1 cellular context compared by ENCODE assay signal in the genomic region with DNA sequence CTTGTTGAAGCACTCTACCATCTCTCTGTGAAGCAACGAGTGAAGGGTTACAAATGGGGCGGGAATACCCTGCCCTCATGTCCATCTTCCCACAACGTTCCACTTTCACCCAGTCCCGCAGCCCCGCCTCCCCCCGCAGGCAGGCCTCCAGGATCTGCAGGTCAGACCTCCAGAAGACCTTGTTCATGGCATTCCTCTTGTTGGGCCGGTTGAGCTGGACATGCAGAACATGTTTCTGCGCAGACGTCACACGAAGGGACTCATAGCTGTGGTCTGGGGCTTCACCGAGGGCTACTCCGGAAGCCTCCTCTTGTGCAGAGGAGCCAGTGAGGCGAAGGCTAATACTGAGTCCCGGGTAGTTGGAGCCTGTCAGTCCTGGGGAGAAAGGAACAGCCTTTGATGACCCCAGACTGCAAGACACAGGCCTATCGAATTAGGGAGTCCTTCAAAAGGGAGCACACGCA.
TF ChIP-seq lines count a peak whose summit lies in the region.

No MANE protein-coding gene starts in this region.

TF ChIP-seq in HepG2, 621 proteins besides CTCF, POLR2A, EP300 and RAD21 (continued from another document and continues in another):
- TF ChIP-seq TOPORS (CRISPR knock-in tag; IDR thresholded peaks at IDR 0.05) (0 out of 2 replicates have a peak, but pooled peaks have one; percentile 19), ZNF292 (CRISPR knock-in tag; IDR thresholded peaks at IDR 0.05; ENCODE audit: borderline replicate concordance, low read depth) (no peak), ZNF331 (CRISPR knock-in tag; IDR thresholded peaks at IDR 0.05) (peak; percentile 24; the same call in 1 of the 2 replicates), NR2F2 (IDR thresholded peaks at IDR 0.05; ENCODE audit: borderline replicate concordance, low read depth) (0 out of 2 replicates have a peak, but pooled peaks have one; percentile 11), ELF4 (CRISPR knock-in tag; IDR thresholded peaks at IDR 0.05; ENCODE audit: borderline replicate concordance) (peak; percentile 60; the same call in 1 of the 2 replicates), RARA (CRISPR knock-in tag; IDR thresholded peaks at IDR 0.05) (peak; percentile 47; the same call in 1 of the 2 replicates), SETDB1 (CRISPR knock-in tag; IDR thresholded peaks at IDR 0.05; ENCODE audit: borderline replicate concordance) (no peak), NFE2L2 (IDR thresholded peaks at IDR 0.05; ENCODE audit: low read length) (no peak), ETV6 (CRISPR knock-in tag; conservative IDR thresholded peaks at IDR 0.05) (0 out of 2 replicates have a peak, but pooled peaks have one; percentile 25), ZNF652 (CRISPR knock-in tag; IDR thresholded peaks at IDR 0.05; ENCODE audit: borderline replicate concordance, low read depth) (peak; percentile 86), ZNF678 (CRISPR knock-in tag; IDR thresholded peaks at IDR 0.05) (0 out of 2 replicates have a peak, but pooled peaks have one; percentile 42), ATF7 (IDR thresholded peaks at IDR 0.05) (no peak), ATF7 (CRISPR knock-in tag; IDR thresholded peaks at IDR 0.05) (peak; percentile 48; the same call in 1 of the 2 replicates), PAWR (CRISPR knock-in tag; IDR thresholded peaks at IDR 0.05; ENCODE audit: borderline replicate concordance) (peak; percentile 40; the same call in 1 of the 2 replicates), FOXA3 (CRISPR knock-in tag; IDR thresholded peaks at IDR 0.05) (0 out of 2 replicates have a peak, but pooled peaks have one; percentile 35), SOX13 (IDR thresholded peaks at IDR 0.05) (no peak), SOX13 (CRISPR knock-in tag; conservative IDR thresholded peaks at IDR 0.05 in 1 of 2, IDR thresholded peaks at IDR 0.05 in 1 of 2) (no peak), BRCA1 (CRISPR knock-in tag; IDR thresholded peaks at IDR 0.05) (0 out of 2 replicates have a peak, but pooled peaks have one; percentile 24), ZNF563 (CRISPR knock-in tag; IDR thresholded peaks at IDR 0.05) (peak; percentile 79; the same call in 1 of the 2 replicates), ZNF235 (CRISPR knock-in tag; IDR thresholded peaks at IDR 0.05; ENCODE audit: borderline replicate concordance) (no peak), YEATS2 (CRISPR knock-in tag; IDR thresholded peaks at IDR 0.05; ENCODE audit: borderline replicate concordance) (no peak), ZSCAN9 (CRISPR knock-in tag; IDR thresholded peaks at IDR 0.05; ENCODE audit: borderline replicate concordance) (0 out of 2 replicates have a peak, but pooled peaks have one; percentile 18), ZNF44 (CRISPR knock-in tag; IDR thresholded peaks at IDR 0.05) (peak; percentile 64; the same call in 1 of the 2 replicates), ZNF430 (CRISPR knock-in tag; IDR thresholded peaks at IDR 0.05) (peak; percentile 87; the same call in 1 of the 2 replicates), ZNF382 (CRISPR knock-in tag; IDR thresholded peaks at IDR 0.05; ENCODE audit: borderline replicate concordance) (no peak), NFE2 (CRISPR knock-in tag; IDR thresholded peaks at IDR 0.05) (0 out of 2 replicates have a peak, but pooled peaks have one; percentile 2), SMC3 (IDR thresholded peaks at IDR 0.05; ENCODE audit: low read length) (peak; percentile 12; the same call in 1 of the 2 replicates), ZNF260 (CRISPR knock-in tag; IDR thresholded peaks at IDR 0.05; ENCODE audit: borderline replicate concordance, low read depth) (no peak), NR2F1 (CRISPR knock-in tag; IDR thresholded peaks at IDR 0.05) (no peak), SRF (IDR thresholded peaks at IDR 0.05; ENCODE audit: low read depth, low read length) (no peak), ZNF326 (CRISPR knock-in tag; IDR thresholded peaks at IDR 0.05; ENCODE audit: borderline replicate concordance) (no peak), TBL1XR1 (IDR thresholded peaks at IDR 0.05; ENCODE audit: borderline replicate concordance, low read length, partially characterized antibody) (no peak), GZF1 (CRISPR knock-in tag; IDR thresholded peaks at IDR 0.05) (0 out of 2 replicates have a peak, but pooled peaks have one; percentile 10), ZBTB7A (CRISPR knock-in tag; IDR thresholded peaks at IDR 0.05) (peak; percentile 44; the same call in 1 of the 2 replicates), TEAD3 (CRISPR knock-in tag; optimal IDR thresholded peaks at IDR 0.05; ENCODE audit: borderline replicate concordance) (peak; percentile 63)
- TF ChIP-seq, protein P1, sequence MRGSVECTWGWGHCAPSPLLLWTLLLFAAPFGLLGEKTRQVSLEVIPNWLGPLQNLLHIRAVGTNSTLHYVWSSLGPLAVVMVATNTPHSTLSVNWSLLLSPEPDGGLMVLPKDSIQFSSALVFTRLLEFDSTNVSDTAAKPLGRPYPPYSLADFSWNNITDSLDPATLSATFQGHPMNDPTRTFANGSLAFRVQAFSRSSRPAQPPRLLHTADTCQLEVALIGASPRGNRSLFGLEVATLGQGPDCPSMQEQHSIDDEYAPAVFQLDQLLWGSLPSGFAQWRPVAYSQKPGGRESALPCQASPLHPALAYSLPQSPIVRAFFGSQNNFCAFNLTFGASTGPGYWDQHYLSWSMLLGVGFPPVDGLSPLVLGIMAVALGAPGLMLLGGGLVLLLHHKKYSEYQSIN (CRISPR knock-in tag; IDR thresholded peaks at IDR 0.05; ENCODE audit: borderline replicate concordance), result no peak; the same call in 1 of the 2 replicates
- TF ChIP-seq, protein P2, sequence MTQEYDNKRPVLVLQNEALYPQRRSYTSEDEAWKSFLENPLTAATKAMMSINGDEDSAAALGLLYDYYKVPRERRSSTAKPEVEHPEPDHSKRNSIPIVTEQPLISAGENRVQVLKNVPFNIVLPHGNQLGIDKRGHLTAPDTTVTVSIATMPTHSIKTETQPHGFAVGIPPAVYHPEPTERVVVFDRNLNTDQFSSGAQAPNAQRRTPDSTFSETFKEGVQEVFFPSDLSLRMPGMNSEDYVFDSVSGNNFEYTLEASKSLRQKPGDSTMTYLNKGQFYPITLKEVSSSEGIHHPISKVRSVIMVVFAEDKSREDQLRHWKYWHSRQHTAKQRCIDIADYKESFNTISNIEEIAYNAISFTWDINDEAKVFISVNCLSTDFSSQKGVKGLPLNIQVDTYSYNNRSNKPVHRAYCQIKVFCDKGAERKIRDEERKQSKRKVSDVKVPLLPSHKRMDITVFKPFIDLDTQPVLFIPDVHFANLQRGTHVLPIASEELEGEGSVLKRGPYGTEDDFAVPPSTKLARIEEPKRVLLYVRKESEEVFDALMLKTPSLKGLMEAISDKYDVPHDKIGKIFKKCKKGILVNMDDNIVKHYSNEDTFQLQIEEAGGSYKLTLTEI (CRISPR knock-in tag; conservative IDR thresholded peaks at IDR 0.05), result no peak
- TF ChIP-seq, protein P3, sequence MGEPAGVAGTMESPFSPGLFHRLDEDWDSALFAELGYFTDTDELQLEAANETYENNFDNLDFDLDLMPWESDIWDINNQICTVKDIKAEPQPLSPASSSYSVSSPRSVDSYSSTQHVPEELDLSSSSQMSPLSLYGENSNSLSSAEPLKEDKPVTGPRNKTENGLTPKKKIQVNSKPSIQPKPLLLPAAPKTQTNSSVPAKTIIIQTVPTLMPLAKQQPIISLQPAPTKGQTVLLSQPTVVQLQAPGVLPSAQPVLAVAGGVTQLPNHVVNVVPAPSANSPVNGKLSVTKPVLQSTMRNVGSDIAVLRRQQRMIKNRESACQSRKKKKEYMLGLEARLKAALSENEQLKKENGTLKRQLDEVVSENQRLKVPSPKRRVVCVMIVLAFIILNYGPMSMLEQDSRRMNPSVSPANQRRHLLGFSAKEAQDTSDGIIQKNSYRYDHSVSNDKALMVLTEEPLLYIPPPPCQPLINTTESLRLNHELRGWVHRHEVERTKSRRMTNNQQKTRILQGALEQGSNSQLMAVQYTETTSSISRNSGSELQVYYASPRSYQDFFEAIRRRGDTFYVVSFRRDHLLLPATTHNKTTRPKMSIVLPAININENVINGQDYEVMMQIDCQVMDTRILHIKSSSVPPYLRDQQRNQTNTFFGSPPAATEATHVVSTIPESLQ (CRISPR knock-in tag; conservative IDR thresholded peaks at IDR 0.05), result no peak
- TF ChIP-seq, protein P4, sequence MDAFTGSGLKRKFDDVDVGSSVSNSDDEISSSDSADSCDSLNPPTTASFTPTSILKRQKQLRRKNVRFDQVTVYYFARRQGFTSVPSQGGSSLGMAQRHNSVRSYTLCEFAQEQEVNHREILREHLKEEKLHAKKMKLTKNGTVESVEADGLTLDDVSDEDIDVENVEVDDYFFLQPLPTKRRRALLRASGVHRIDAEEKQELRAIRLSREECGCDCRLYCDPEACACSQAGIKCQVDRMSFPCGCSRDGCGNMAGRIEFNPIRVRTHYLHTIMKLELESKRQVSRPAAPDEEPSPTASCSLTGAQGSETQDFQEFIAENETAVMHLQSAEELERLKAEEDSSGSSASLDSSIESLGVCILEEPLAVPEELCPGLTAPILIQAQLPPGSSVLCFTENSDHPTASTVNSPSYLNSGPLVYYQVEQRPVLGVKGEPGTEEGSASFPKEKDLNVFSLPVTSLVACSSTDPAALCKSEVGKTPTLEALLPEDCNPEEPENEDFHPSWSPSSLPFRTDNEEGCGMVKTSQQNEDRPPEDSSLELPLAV (CRISPR knock-in tag; conservative IDR thresholded peaks at IDR 0.05; ENCODE audit: low read depth), result no peak
- TF ChIP-seq, protein P5, sequence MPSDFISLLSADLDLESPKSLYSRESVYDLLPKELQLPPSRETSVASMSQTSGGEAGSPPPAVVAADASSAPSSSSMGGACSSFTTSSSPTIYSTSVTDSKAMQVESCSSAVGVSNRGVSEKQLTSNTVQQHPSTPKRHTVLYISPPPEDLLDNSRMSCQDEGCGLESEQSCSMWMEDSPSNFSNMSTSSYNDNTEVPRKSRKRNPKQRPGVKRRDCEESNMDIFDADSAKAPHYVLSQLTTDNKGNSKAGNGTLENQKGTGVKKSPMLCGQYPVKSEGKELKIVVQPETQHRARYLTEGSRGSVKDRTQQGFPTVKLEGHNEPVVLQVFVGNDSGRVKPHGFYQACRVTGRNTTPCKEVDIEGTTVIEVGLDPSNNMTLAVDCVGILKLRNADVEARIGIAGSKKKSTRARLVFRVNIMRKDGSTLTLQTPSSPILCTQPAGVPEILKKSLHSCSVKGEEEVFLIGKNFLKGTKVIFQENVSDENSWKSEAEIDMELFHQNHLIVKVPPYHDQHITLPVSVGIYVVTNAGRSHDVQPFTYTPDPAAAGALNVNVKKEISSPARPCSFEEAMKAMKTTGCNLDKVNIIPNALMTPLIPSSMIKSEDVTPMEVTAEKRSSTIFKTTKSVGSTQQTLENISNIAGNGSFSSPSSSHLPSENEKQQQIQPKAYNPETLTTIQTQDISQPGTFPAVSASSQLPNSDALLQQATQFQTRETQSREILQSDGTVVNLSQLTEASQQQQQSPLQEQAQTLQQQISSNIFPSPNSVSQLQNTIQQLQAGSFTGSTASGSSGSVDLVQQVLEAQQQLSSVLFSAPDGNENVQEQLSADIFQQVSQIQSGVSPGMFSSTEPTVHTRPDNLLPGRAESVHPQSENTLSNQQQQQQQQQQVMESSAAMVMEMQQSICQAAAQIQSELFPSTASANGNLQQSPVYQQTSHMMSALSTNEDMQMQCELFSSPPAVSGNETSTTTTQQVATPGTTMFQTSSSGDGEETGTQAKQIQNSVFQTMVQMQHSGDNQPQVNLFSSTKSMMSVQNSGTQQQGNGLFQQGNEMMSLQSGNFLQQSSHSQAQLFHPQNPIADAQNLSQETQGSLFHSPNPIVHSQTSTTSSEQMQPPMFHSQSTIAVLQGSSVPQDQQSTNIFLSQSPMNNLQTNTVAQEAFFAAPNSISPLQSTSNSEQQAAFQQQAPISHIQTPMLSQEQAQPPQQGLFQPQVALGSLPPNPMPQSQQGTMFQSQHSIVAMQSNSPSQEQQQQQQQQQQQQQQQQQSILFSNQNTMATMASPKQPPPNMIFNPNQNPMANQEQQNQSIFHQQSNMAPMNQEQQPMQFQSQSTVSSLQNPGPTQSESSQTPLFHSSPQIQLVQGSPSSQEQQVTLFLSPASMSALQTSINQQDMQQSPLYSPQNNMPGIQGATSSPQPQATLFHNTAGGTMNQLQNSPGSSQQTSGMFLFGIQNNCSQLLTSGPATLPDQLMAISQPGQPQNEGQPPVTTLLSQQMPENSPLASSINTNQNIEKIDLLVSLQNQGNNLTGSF (CRISPR knock-in tag; IDR thresholded peaks at IDR 0.05), result peak; percentile 78; the same call in 1 of the 2 replicates
- TF ChIP-seq, protein P6, sequence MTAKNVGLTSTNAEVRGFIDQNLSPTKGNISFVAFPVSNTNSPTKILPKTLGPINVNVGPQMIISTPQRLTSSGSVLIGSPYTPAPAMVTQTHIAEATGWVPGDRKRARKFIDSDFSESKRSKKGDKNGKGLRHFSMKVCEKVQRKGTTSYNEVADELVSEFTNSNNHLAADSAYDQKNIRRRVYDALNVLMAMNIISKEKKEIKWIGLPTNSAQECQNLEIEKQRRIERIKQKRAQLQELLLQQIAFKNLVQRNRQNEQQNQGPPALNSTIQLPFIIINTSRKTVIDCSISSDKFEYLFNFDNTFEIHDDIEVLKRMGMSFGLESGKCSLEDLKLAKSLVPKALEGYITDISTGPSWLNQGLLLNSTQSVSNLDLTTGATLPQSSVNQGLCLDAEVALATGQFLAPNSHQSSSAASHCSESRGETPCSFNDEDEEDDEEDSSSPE (CRISPR knock-in tag; IDR thresholded peaks at IDR 0.05), result peak; percentile 54
- TF ChIP-seq, protein P7, sequence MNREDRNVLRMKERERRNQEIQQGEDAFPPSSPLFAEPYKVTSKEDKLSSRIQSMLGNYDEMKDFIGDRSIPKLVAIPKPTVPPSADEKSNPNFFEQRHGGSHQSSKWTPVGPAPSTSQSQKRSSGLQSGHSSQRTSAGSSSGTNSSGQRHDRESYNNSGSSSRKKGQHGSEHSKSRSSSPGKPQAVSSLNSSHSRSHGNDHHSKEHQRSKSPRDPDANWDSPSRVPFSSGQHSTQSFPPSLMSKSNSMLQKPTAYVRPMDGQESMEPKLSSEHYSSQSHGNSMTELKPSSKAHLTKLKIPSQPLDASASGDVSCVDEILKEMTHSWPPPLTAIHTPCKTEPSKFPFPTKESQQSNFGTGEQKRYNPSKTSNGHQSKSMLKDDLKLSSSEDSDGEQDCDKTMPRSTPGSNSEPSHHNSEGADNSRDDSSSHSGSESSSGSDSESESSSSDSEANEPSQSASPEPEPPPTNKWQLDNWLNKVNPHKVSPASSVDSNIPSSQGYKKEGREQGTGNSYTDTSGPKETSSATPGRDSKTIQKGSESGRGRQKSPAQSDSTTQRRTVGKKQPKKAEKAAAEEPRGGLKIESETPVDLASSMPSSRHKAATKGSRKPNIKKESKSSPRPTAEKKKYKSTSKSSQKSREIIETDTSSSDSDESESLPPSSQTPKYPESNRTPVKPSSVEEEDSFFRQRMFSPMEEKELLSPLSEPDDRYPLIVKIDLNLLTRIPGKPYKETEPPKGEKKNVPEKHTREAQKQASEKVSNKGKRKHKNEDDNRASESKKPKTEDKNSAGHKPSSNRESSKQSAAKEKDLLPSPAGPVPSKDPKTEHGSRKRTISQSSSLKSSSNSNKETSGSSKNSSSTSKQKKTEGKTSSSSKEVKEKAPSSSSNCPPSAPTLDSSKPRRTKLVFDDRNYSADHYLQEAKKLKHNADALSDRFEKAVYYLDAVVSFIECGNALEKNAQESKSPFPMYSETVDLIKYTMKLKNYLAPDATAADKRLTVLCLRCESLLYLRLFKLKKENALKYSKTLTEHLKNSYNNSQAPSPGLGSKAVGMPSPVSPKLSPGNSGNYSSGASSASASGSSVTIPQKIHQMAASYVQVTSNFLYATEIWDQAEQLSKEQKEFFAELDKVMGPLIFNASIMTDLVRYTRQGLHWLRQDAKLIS (CRISPR knock-in tag; IDR thresholded peaks at IDR 0.05), result no peak; the same call in 1 of the 2 replicates
